ENCODE assay signal across 16 cellular contexts in the genomic region with DNA sequence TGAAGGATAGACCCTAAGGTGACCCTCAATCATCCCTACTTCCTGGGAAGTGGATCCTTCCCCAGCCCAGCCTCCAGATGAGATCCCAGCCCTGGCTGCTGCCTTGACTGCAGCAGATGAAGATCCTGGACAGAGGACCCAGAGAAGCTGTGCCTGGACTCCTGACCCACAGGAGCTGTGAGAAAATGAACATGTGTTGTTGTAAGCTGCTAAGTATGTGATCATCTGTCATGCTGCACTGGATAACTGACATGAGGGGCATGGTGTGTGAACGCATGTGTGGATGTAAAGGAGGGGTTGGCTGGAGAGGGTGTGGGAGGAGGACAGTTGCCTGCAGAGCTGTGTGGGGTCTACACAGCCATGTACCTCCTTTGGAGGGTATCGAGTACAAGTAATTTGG.
DNase-seq lines count a peak whose midpoint lies in the region; ATAC-seq, FAIRE-seq and TF ChIP-seq lines count a peak whose summit lies in the region.
"Had no signal": no experiment of that assay in that cellular context is flagged by ENCODE, and none has a peak within 500 bp of the region (broad histone marks: within the 10 kb centered on the region; RNA-seq: fewer than 3 reads in every experiment).

No MANE protein-coding gene starts in this region.

- no peak for FAIRE-seq in HepG2 (lab: Jason Lieb, UNC)
- peak; percentile 9 for FAIRE-seq in urothelium cell line (lab: Jason Lieb, UNC)
- FAIRE-seq: A549, GM19239 had no signal

- TF ChIP-seq CTCF in HepG2 (CRISPR knock-in tag; IDR thresholded peaks at IDR 0.05), result no peak
- no peak for TF ChIP-seq CTCF in right lobe of liver (IDR thresholded peaks at IDR 0.05)
- TF ChIP-seq CTCF in Panc1 (IDR thresholded peaks at IDR 0.05), result no peak
- TF ChIP-seq CTCF in glutamatergic neuron (IDR thresholded peaks at IDR 0.05; ENCODE audit: partially characterized antibody, unreplicated experiment), result no peak

- intact Hi-C loops in HepG2 (cut with micrococcal nuclease; ENCODE audit: unreplicated experiment), result no loop called here
- intact Hi-C loops in right lobe of liver (cut with DNase I), result no loop called here
- intact Hi-C loops in Panc1 (cut with micrococcal nuclease; ENCODE audit: unreplicated experiment), result no loop called here

- H2AFZ ChIP-seq in HepG2 (ENCODE audit: low read length), result no peak overlapping the region

- BruUV-seq in HepG2 (replicated peaks; lab: Mats Ljungman, UMichigan) (no TSS peak), Panc1 (replicated peaks; lab: Mats Ljungman, UMichigan) (no TSS peak)

- no peak for TF ChIP-seq RAD21 in HepG2 (CRISPR knock-in tag; IDR thresholded peaks at IDR 0.05)

- H3K27me3 ChIP-seq in HepG2 (ENCODE audit: control insufficient read depth in 1 of 2, insufficient read depth in 2 of 2, low read length in 2 of 2) (no peaks in the 10 kb centered on the region), right lobe of liver (no peaks in the 10 kb centered on the region), Panc1 (ENCODE audit: control insufficient read depth, insufficient read depth, low read length) (no peaks in the 10 kb centered on the region)

- no peaks in the 10 kb centered on the region for H3K4me1 ChIP-seq in HepG2 (ENCODE audit: insufficient read depth, low read length)
- no peaks in the 10 kb centered on the region for H3K4me1 ChIP-seq in right lobe of liver
- no peaks in the 10 kb centered on the region for H3K4me1 ChIP-seq in Panc1 (ENCODE audit: control insufficient read depth, insufficient read depth, low read length)
- H3K4me1 ChIP-seq: A549, Caco-2 had no signal

- H3K4me3 ChIP-seq in HepG2 (replicated peaks in 1 of 3; ENCODE audit: insufficient read depth in 1 of 3, low read depth in 2 of 3, low read length in 3 of 3), result no peak overlapping the region
- H3K4me3 ChIP-seq in right lobe of liver, result no peak overlapping the region
- no peak overlapping the region for H3K4me3 ChIP-seq in Panc1 (ENCODE audit: low read depth in 2 of 2, low read length in 2 of 2)
- H3K4me3 ChIP-seq: A549 had no signal

- peak overlapping the region; percentile 31 for H3K27ac Mint-ChIP-seq in glutamatergic neuron (ENCODE audit: unreplicated experiment)
- H3K27ac Mint-ChIP-seq: HFFc6 had no signal

- in situ Hi-C loops in HepG2 (cut with HindIII; ENCODE audit: extremely low pct_ligation_motif_present, low pct_unique_long_range_greater_than_20kb), result no loop called here
- in situ Hi-C loops in Panc1 (cut with HindIII; ENCODE audit: low pct_unique_long_range_greater_than_20kb, low sequenced_read_pairs), result loop anchor here (25.0 kb wide), 1 partner anchor 103 kb away; no protein-coding TSS in a partner anchor

- peak overlapping the region; percentile 6 for H3K4me3 Mint-ChIP-seq in glutamatergic neuron (ENCODE audit: unreplicated experiment)
- H3K4me3 Mint-ChIP-seq: CD8-positive, alpha-beta memory T cell; HFFc6 had no signal

- no peak for DNase-seq in HepG2 (ENCODE audit: low spot score)
- DNase-seq in right lobe of liver, result no peak
- DNase-seq in Panc1 (ENCODE audit: low read depth, low spot score), result no peak
- DNase-seq in glutamatergic neuron, result no peak
- DNase-seq in urothelium cell line (ENCODE audit: low spot score), result no peak
- DNase-seq in activated CD4-positive, alpha-beta T cell treated with anti-CD3 and anti-CD28 coated beads, Interleukin-2, amount 50 U/mL, for 48 hours, result no peak
- DNase-seq in NCI-H1694 (lab: John Stamatoyannopoulos, UW), result no peak
- no peak for DNase-seq in NCI-H510A (lab: John Stamatoyannopoulos, UW)
- DNase-seq: CD8-positive, alpha-beta memory T cell; DND-41; GDM1; HCEC 1CT; HFFc6 had no signal

- no peak overlapping the region for H3K4me2 ChIP-seq in HepG2 (ENCODE audit: low read depth, low read length)
- H3K4me2 ChIP-seq: A549 had no signal

- peaks cover 15% of the 10 kb centered on the region for H3K36me3 Mint-ChIP-seq in glutamatergic neuron (ENCODE audit: unreplicated experiment)

- TF ChIP-seq EP300 in HepG2 (IDR thresholded peaks at IDR 0.05; ENCODE audit: low read depth in 2 of 2, low read length in 2 of 2), result no peak
- TF ChIP-seq EP300 in HepG2 (CRISPR knock-in tag; IDR thresholded peaks at IDR 0.05; ENCODE audit: borderline replicate concordance), result no peak

- CTCF ChIA-PET in HepG2 (lab: Yijun Ruan, JAX; ENCODE audit: low intra/inter-chr PET ratio, low total read pairs), result no interaction called here
- CTCF ChIA-PET in Panc1 (lab: Charles Lee), result no interaction called here

- H3K36me3 ChIP-seq in HepG2 (replicated peaks in 1 of 2; ENCODE audit: control insufficient read depth in 1 of 2, insufficient read depth in 2 of 2, low read length in 2 of 2) (peaks cover 11 to 21% of the 10 kb centered on the region in 2 experiments; a peak in 4 of 5 replicates), right lobe of liver (peaks cover 0 to 8% (median 3%) of the 10 kb centered on the region in 4 donors), Panc1 (ENCODE audit: control insufficient read depth, insufficient read depth, low read length) (no peaks in the 10 kb centered on the region)

- ATAC-seq in HepG2 (peak; percentile 21), right lobe of liver (no peak), Panc1 (peak; percentile 19; the same call in 1 of the 2 replicates)

- H3K9me3 ChIP-seq in HepG2 (ENCODE audit: low read length), result no peaks in the 10 kb centered on the region
- H3K9me3 ChIP-seq in right lobe of liver, result no peaks in the 10 kb centered on the region
- no peaks in the 10 kb centered on the region for H3K9me3 ChIP-seq in Panc1 (ENCODE audit: control insufficient read depth, insufficient read depth, low read depth, low read length)
- H3K9me3 ChIP-seq: A549, Caco-2 had no signal

- TF ChIP-seq POLR2A in HepG2 (IDR thresholded peaks at IDR 0.05; ENCODE audit: insufficient read depth in 1 of 2, low read depth in 2 of 2, low read length in 2 of 2) (no peak), right lobe of liver (IDR thresholded peaks at IDR 0.05) (no peak)

- H3K9ac ChIP-seq in HepG2 (ENCODE audit: insufficient read depth, low read depth, low read length), result no peak overlapping the region

- H4K20me1 ChIP-seq in HepG2 (ENCODE audit: insufficient read depth, low read length), result no peaks in the 10 kb centered on the region

- peaks cover 3% of the 10 kb centered on the region for H3K9me3 Mint-ChIP-seq in glutamatergic neuron (ENCODE audit: unreplicated experiment)
- H3K9me3 Mint-ChIP-seq: CD8-positive, alpha-beta memory T cell; HFFc6 had no signal

- H3K27me3 Mint-ChIP-seq in glutamatergic neuron (ENCODE audit: unreplicated experiment), result peaks cover 2% of the 10 kb centered on the region

- H3K79me2 ChIP-seq in HepG2 (ENCODE audit: insufficient read depth, low read length), result no peaks in the 10 kb centered on the region

- WGBS in HepG2 (ENCODE audit: low lambda C conversion rate), result 94% methylated on average over 2 of the region's 2 CpGs
- 83% methylated on average over 1 of the region's 2 CpGs for WGBS in right lobe of liver (ENCODE audit: insufficient coverage, low coverage, low lambda C conversion rate, missing lambda C conversion rate)

- POLR2A ChIA-PET in HepG2 (lab: Yijun Ruan, JAX) (interaction anchor here (1.1 kb wide), 1 partner anchor 263 kb away, joined by 3 read pairs; no protein-coding TSS in a partner anchor), Panc1 (lab: Charles Lee) (no interaction called here)

- H3K27ac ChIP-seq in HepG2 (ENCODE audit: extremely low read length, insufficient read depth, low read length), result no peak overlapping the region
- H3K27ac ChIP-seq in right lobe of liver, result no peak overlapping the region
- no peak overlapping the region for H3K27ac ChIP-seq in Panc1 (ENCODE audit: low read length)
- H3K27ac ChIP-seq: A549 had no signal

- peaks cover 2% of the 10 kb centered on the region for H3K4me1 Mint-ChIP-seq in glutamatergic neuron (ENCODE audit: low read depth, unreplicated experiment)

TF ChIP-seq in HepG2, 621 proteins besides CTCF, POLR2A, EP300 and RAD21:
- TF ChIP-seq ZNF674 (CRISPR knock-in tag; IDR thresholded peaks at IDR 0.05; ENCODE audit: low read depth), result no peak
- TF ChIP-seq ZFP37 (CRISPR knock-in tag; IDR thresholded peaks at IDR 0.05; ENCODE audit: borderline replicate concordance), result no peak
- TF ChIP-seq, protein P1, sequence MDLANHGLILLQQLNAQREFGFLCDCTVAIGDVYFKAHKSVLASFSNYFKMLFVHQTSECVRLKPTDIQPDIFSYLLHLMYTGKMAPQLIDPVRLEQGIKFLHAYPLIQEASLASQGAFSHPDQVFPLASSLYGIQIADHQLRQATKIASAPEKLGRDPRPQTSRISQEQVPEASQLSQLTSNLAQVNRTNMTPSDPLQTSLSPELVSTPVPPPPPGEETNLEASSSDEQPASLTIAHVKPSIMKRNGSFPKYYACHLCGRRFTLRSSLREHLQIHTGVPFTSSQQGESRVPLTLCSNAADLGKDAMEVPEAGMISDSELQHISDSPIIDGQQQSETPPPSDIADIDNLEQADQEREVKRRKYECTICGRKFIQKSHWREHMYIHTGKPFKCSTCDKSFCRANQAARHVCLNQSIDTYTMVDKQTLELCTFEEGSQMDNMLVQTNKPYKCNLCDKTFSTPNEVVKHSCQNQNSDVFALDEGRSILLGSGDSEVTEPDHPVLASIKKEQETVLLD (CRISPR knock-in tag; IDR thresholded peaks at IDR 0.05; ENCODE audit: low read depth), result no peak
- TF ChIP-seq ZNF430 (CRISPR knock-in tag; IDR thresholded peaks at IDR 0.05), result no peak
- no peak for TF ChIP-seq NCOA1 (CRISPR knock-in tag; IDR thresholded peaks at IDR 0.05)
- no peak for TF ChIP-seq TMF1 (CRISPR knock-in tag; IDR thresholded peaks at IDR 0.05; ENCODE audit: low read depth)

Comparison
In these comparisons a context has a peak if more than half of its experiments do, and no peak if none do; other contexts are left out.
1. ATAC-seq: peak in HepG2 (single experiment) and Panc1 (single experiment); none in right lobe of liver (0 of 4).